ENCODE assay signal across 8 cellular contexts in genomic region chr11:18526130-18526520, GRCh38. TPM values are rescaled to one million over a fixed set of nuclear protein-coding genes. Genes with fewer than 3 reads are reported as not detected.
A peak's percentile ranks its signal among the peaks of the same experiment; 100 is the strongest.
DNase-seq lines count a peak whose midpoint lies in the region; ATAC-seq and TF ChIP-seq lines count a peak whose summit lies in the region.

No MANE protein-coding gene starts in this region.

- H3K9me3 Mint-ChIP-seq in WTC11: no peaks in the 10 kb centered on the region

- peaks cover 6% of the 10 kb centered on the region for H3K4me1 Mint-ChIP-seq in WTC11

- peak overlapping the region; percentile 83 for H2AFZ ChIP-seq in smooth muscle cell (ENCODE audit: low read depth)

- H3K27ac Mint-ChIP-seq in WTC11: peak overlapping the region; percentile 100

- no peaks in the 10 kb centered on the region for H3K27me3 ChIP-seq in HAP-1 (ENCODE audit: low read depth)
- H3K27me3 ChIP-seq in smooth muscle cell (ENCODE audit: low read depth): no peaks in the 10 kb centered on the region

- POLR2A ChIA-PET in WTC11 (lab: Charles Lee): interaction anchor here (0.7 to 1.6 kb wide), 8 partner anchors 10 to 479 kb away, joined by 3 to 14 read pairs (median 4); partner anchors contain the start of genes LDHA and SPTY2D1

- CTCF ChIA-PET in WTC11 (lab: Charles Lee): interaction anchor here (0.7 to 1.7 kb wide), 9 partner anchors 14 to 411 kb away, joined by 3 to 7 read pairs (median 3); partner anchors contain the start of gene LDHA

- H3K27me3 Mint-ChIP-seq in WTC11 (ENCODE audit: low read depth): no peaks in the 10 kb centered on the region; the same call in 1 of the 2 replicates

- peaks cover 2% of the 10 kb centered on the region for H3F3A ChIP-seq in smooth muscle cell (ENCODE audit: low read depth)

- H3K4me2 ChIP-seq in smooth muscle cell: peak overlapping the region; percentile 91

- peaks cover 59% of the 10 kb centered on the region for H3K79me2 ChIP-seq in smooth muscle cell (ENCODE audit: low read depth)

- H4K20me1 ChIP-seq in smooth muscle cell (ENCODE audit: low read depth): peaks cover 18% of the 10 kb centered on the region

- no peak for DNase-seq in HAP-1 (ENCODE audit: low spot score in 2 of 2)
- DNase-seq in WTC11 (ENCODE audit: low spot score): no peak
- DNase-seq in hepatic stellate cell (ENCODE audit: low spot score): peak; percentile 31
- no peak for DNase-seq in smooth muscle cell (lab: John Stamatoyannopoulos, UW; ENCODE audit: unreplicated experiment)

- H3K4me3 ChIP-seq in HAP-1: peak overlapping the region; percentile 84
- H3K4me3 ChIP-seq in smooth muscle cell: peak overlapping the region; percentile 75

- H3K4me3 Mint-ChIP-seq in WTC11: peak overlapping the region; percentile 100

- H3K36me3 ChIP-seq in HAP-1 (replicated peaks) (no peaks in the 10 kb centered on the region; the same call in 1 of the 2 replicates), smooth muscle cell (ENCODE audit: low read depth) (no peaks in the 10 kb centered on the region)

- H3K9me3 ChIP-seq in HAP-1: no peaks in the 10 kb centered on the region
- H3K9me3 ChIP-seq in smooth muscle cell (replicated peaks; ENCODE audit: low read depth): no peaks in the 10 kb centered on the region

- H3K4me1 ChIP-seq in HAP-1: peaks cover 3% of the 10 kb centered on the region
- H3K4me1 ChIP-seq in smooth muscle cell (ENCODE audit: low read depth): peaks cover 11% of the 10 kb centered on the region

- H3K9ac ChIP-seq in smooth muscle cell (ENCODE audit: low read depth): peak overlapping the region; percentile 94

- no peaks in the 10 kb centered on the region; the same call in 1 of the 2 replicates for H3K36me3 Mint-ChIP-seq in WTC11

- in situ Hi-C loops in HAP-1 (cut with MboI; ENCODE audit: low sequenced_read_pairs): loop anchor here (25.0 kb wide), 1 partner anchor 211 kb away; the partner anchor contains the start of gene IGSF22

- H3K27ac ChIP-seq in smooth muscle cell (ENCODE audit: low read depth): peak overlapping the region; percentile 86

- ATAC-seq in WTC11: no peak
- ATAC-seq in HG02981 (IDR thresholded peaks at IDR 0.05; ENCODE audit: unreplicated experiment): no peak
- no peak for ATAC-seq in HG03460 (IDR thresholded peaks at IDR 0.05; ENCODE audit: unreplicated experiment)
- no peak for ATAC-seq in HG03571 (IDR thresholded peaks at IDR 0.05; ENCODE audit: unreplicated experiment)
- no peak for ATAC-seq in HG02973 (IDR thresholded peaks at IDR 0.05; ENCODE audit: unreplicated experiment)

- TF ChIP-seq CTCF in WTC11 (IDR thresholded peaks at IDR 0.05) (no peak), smooth muscle cell (IDR thresholded peaks at IDR 0.05; ENCODE audit: borderline replicate concordance, insufficient read depth, poor library complexity, severe bottlenecking) (no peak)

- WGBS in smooth muscle cell (ENCODE audit: low lambda C conversion rate): 3% methylated on average over 8 of the region's 8 CpGs

TF ChIP-seq in WTC11, 78 proteins besides CTCF, POLR2A, EP300 and RAD21 (continues in another document):
- TF ChIP-seq NR1H2 (CRISPR knock-in tag; IDR thresholded peaks at IDR 0.05): no peak
- TF ChIP-seq E2F5 (CRISPR knock-in tag; IDR thresholded peaks at IDR 0.05): no peak
- no peak for TF ChIP-seq ZNF532 (CRISPR knock-in tag; IDR thresholded peaks at IDR 0.05; ENCODE audit: borderline replicate concordance)
- TF ChIP-seq ZNF396 (CRISPR knock-in tag; IDR thresholded peaks at IDR 0.05; ENCODE audit: borderline replicate concordance): no peak
- no peak for TF ChIP-seq JAZF1 (CRISPR knock-in tag; IDR thresholded peaks at IDR 0.05)
- TF ChIP-seq USF1 (CRISPR knock-in tag; IDR thresholded peaks at IDR 0.05): no peak
- TF ChIP-seq SP1 (CRISPR knock-in tag; conservative IDR thresholded peaks at IDR 0.05): no peak
- TF ChIP-seq ZNF425 (CRISPR knock-in tag; conservative IDR thresholded peaks at IDR 0.05): no peak
- no peak for TF ChIP-seq ZNF281 (CRISPR knock-in tag; IDR thresholded peaks at IDR 0.05)

RNA-seq across cellular contexts. Expression of gene TSG101, which starts 0.6 kb away (rescaled TPM):
- total RNA-seq in WTC11 (2021): 41.7 to 42.6 TPM (median 42.3 TPM) in 3 replicates
- total RNA-seq in smooth muscle cell: 121 and 137 TPM in 2 replicates
- 113 and 114 TPM in 2 replicates for polyA plus RNA-seq in smooth muscle cell
